1 cellular context compared by ENCODE assay signal in genomic region chr14:49303952-49304516, GRCh38.
TF ChIP-seq lines count a peak whose summit lies in the region.

No MANE protein-coding gene starts in this region.

TF ChIP-seq in IMR-90, 13 proteins besides CTCF, POLR2A, EP300 and RAD21 (continued from another document):
- TF ChIP-seq CHD1 (IDR thresholded peaks at IDR 0.05; ENCODE audit: low read depth, low read length) (no peak), RCOR1 (IDR thresholded peaks at IDR 0.05; ENCODE audit: insufficient replicate concordance, low read length) (no peak), SMC3 (IDR thresholded peaks at IDR 0.05; ENCODE audit: low read depth, low read length) (no peak), RFX5 (IDR thresholded peaks at IDR 0.05; ENCODE audit: low read depth, low read length) (no peak), CEBPB (IDR thresholded peaks at IDR 0.05; ENCODE audit: low read depth, low read length) (no peak), MAFK (IDR thresholded peaks at IDR 0.05; ENCODE audit: low read depth, low read length) (no peak), FOS (IDR thresholded peaks at IDR 0.05; ENCODE audit: low read depth, low read length) (no peak)
